In genomic region chr4:54683616-54684346, GRCh38 we compare ENCODE assay signal across 1 cellular context.
TF ChIP-seq lines count a peak whose summit lies in the region.

No MANE protein-coding gene starts in this region.

TF ChIP-seq in HepG2, 621 proteins besides CTCF, POLR2A, EP300 and RAD21:
- no peak for TF ChIP-seq SIN3A (IDR thresholded peaks at IDR 0.05; ENCODE audit: borderline replicate concordance, low read depth, low read length)
- peak; percentile 29; the same call in 1 of the 2 replicates for TF ChIP-seq STAG1 (CRISPR knock-in tag; IDR thresholded peaks at IDR 0.05)
